Comparison of ENCODE assay signal across 28 cellular contexts in genomic region chr6:157976345-157977175, GRCh38.
"Had no signal": no experiment of that assay in that cellular context is flagged by ENCODE, and none has a peak within 500 bp of the region (broad histone marks: within the 10 kb centered on the region; RNA-seq: fewer than 3 reads in every experiment).

No MANE protein-coding gene starts in this region.

- H3K4me1 ChIP-seq: prostate gland had no signal

- H3K27me3 Mint-ChIP-seq: activated naive CD8-positive, alpha-beta T cell; T-cell had no signal

- ATAC-seq: activated CD8-positive, alpha-beta memory T cell treated with anti-CD3 and anti-CD28 coated beads, Interleukin-2, amount 10 ng/mL, durations not matched to agents 7 days and 5 days; activated CD8-positive, alpha-beta T cell treated with anti-CD3 and anti-CD28 coated beads, Interleukin-2, amount 10 ng/mL, durations not matched to agents 7 days and 5 days; body of pancreas; foreskin keratinocyte; heart right ventricle; left lung; mucosa of descending colon; stimulated activated naive CD8-positive, alpha-beta T cell treated with anti-CD3 and anti-CD28 coated beads, Interleukin-15, Interleukin-2, amounts not matched to agents 100 U/mL and 50 U/mL, for 24 hours; T-cell had no signal

- H3K27ac Mint-ChIP-seq: activated B cell treated with CpG ODN at 0.5 μM for 24 hours; activated CD8-positive, alpha-beta memory T cell treated with anti-CD3 and anti-CD28 coated beads, Interleukin-2, amount 10 ng/mL, durations not matched to agents 7 days and 5 days; activated CD8-positive, alpha-beta T cell treated with anti-CD3 and anti-CD28 coated beads, Interleukin-2, amount 10 ng/mL, durations not matched to agents 7 days and 5 days; activated naive CD8-positive, alpha-beta T cell; activated T-helper 2 cell treated with anti-CD3 and anti-CD28 coated beads, Interferon-gamma antibody, Interleukin-2, Interleukin-4, amounts not matched to agents 10 μg/mL and 5 μg/mL and 100 μg/mL, durations not matched to agents 14 hours and 24 hours and 36 hours had no signal

- H3K27ac ChIP-seq: body of pancreas, esophagus muscularis mucosa, foreskin keratinocyte, heart right ventricle, left lung, ovary, prostate gland, testis, transverse colon, vagina had no signal

- H3K36me3 ChIP-seq: esophagus muscularis mucosa, heart right ventricle, left lung, ovary, prostate gland, transverse colon, vagina had no signal

- DNase-seq: activated B cell treated with CpG ODN at 0.5 μM for 24 hours; activated CD8-positive, alpha-beta memory T cell treated with anti-CD3 and anti-CD28 coated beads, Interleukin-2, amount 10 ng/mL, durations not matched to agents 7 days and 5 days; activated CD8-positive, alpha-beta T cell treated with anti-CD3 and anti-CD28 coated beads, Interleukin-2, amount 10 ng/mL, durations not matched to agents 7 days and 5 days; activated T-cell treated with anti-CD3 and anti-CD28 coated beads, Interleukin-2, amount 50 U/mL, for 48 hours; anterior cingulate cortex; body of pancreas; cortex of kidney; foreskin keratinocyte; heart right ventricle; kidney glomerular epithelial cell; left lung; mesendoderm; ovary; retina; stimulated activated CD4-positive, alpha-beta T cell treated with anti-CD3 and anti-CD28 coated beads, Interleukin-15, amount 100 ng/mL, for 24 hours; stimulated activated CD4-positive, alpha-beta T cell treated with anti-CD3 and anti-CD28 coated beads, Interleukin-2, amount 100 ng/mL, for 48 hours; stimulated activated naive CD8-positive, alpha-beta T cell treated with anti-CD3 and anti-CD28 coated beads, Interleukin-15, Interleukin-2, amounts not matched to agents 100 U/mL and 50 U/mL, for 24 hours; T-cell; testis; transverse colon had no signal

- H3K9me3 Mint-ChIP-seq: activated B cell treated with CpG ODN at 0.5 μM for 24 hours; activated T-helper 2 cell treated with anti-CD3 and anti-CD28 coated beads, Interferon-gamma antibody, Interleukin-2, Interleukin-4, amounts not matched to agents 10 μg/mL and 5 μg/mL and 100 μg/mL, durations not matched to agents 14 hours and 24 hours and 36 hours; nephron; T-cell had no signal

- H3K4me3 ChIP-seq: body of pancreas, esophagus muscularis mucosa, heart right ventricle, left lung, lung, mucosa of descending colon, ovary, prostate gland, testis, transverse colon, vagina had no signal

- H3K9me3 ChIP-seq: body of pancreas, esophagus muscularis mucosa, heart right ventricle, left lung, mucosa of descending colon, ovary, prostate gland, testis, transverse colon, vagina had no signal

- H3K4me3 Mint-ChIP-seq: activated B cell treated with CpG ODN at 0.5 μM for 24 hours; activated CD8-positive, alpha-beta memory T cell treated with anti-CD3 and anti-CD28 coated beads, Interleukin-2, amount 10 ng/mL, durations not matched to agents 7 days and 5 days; activated CD8-positive, alpha-beta T cell treated with anti-CD3 and anti-CD28 coated beads, Interleukin-2, amount 10 ng/mL, durations not matched to agents 7 days and 5 days; activated naive CD8-positive, alpha-beta T cell; nephron; T-cell had no signal

- H3K36me3 Mint-ChIP-seq: activated CD8-positive, alpha-beta memory T cell treated with anti-CD3 and anti-CD28 coated beads, Interleukin-2, amount 10 ng/mL, durations not matched to agents 7 days and 5 days; activated naive CD8-positive, alpha-beta T cell; T-cell had no signal

- H3K27me3 ChIP-seq: body of pancreas, ovary, testis, transverse colon, vagina had no signal
